23 cellular contexts compared by ENCODE assay signal in the genomic region with DNA sequence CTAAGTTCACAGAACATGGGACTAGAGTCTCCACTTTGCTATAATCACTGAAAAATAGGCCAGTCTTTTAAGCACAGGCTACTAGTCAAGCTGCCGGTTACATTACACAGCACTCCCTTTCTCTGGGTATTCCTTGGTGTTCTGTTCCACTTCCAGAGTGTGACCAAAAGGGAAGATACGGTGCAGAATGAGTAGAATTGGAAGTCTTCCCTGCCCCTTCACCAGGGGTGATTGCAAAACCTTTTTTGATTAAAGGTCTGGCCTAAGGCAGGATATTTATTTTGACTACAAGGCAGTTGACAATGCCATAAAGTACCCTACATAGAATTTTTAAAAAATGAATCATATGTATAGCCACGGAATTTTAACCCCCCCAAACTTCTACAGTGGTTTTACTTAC. TPM values are rescaled to one million over a fixed set of nuclear protein-coding genes. Genes with fewer than 3 reads are reported as not detected.
A peak's percentile ranks its signal among the peaks of the same experiment; 100 is the strongest.
DNase-seq lines count a peak whose midpoint lies in the region.
"Had no signal": no experiment of that assay in that cellular context is flagged by ENCODE, and none has a peak within 500 bp of the region (broad histone marks: within the 10 kb centered on the region; RNA-seq: fewer than 3 reads in every experiment).

No MANE protein-coding gene starts in this region.

- peak overlapping the region; percentile 11 for H3K4me2 ChIP-seq in skeletal muscle satellite cell (ENCODE audit: low read length)

- H3K9ac ChIP-seq in skeletal muscle satellite cell (ENCODE audit: low read depth, low read length): no peak overlapping the region

- H3K4me1 ChIP-seq in skeletal muscle satellite cell (ENCODE audit: control insufficient read depth, insufficient read depth, low read length): peaks cover 10% of the 10 kb centered on the region
- H3K4me1 ChIP-seq: gastroesophageal sphincter, pancreas had no signal

- H3K4me3 ChIP-seq in skeletal muscle satellite cell (ENCODE audit: low read length): no peak overlapping the region
- H3K4me3 ChIP-seq: dorsolateral prefrontal cortex, gastroesophageal sphincter, mucosa of descending colon, pancreas, thoracic aorta had no signal

- peaks cover 61% of the 10 kb centered on the region for H3K36me3 ChIP-seq in skeletal muscle satellite cell (ENCODE audit: insufficient read depth, low read length)

- no peaks in the 10 kb centered on the region for H3K27me3 ChIP-seq in skeletal muscle satellite cell (ENCODE audit: control insufficient read depth, insufficient read depth, low read length)
- H3K27me3 ChIP-seq: dorsolateral prefrontal cortex, gastroesophageal sphincter, pancreas had no signal

- peak; percentile 53 for DNase-seq in ELR (ENCODE audit: low read depth)
- peak; percentile 50 for DNase-seq in M059J (ENCODE audit: low read depth)
- peak; percentile 73 for DNase-seq in fibroblast of peridontal ligament (ENCODE audit: extremely low read depth)
- DNase-seq in NCI-H2029 treated with DMSO at 0.1 percent for 48 hours (lab: John Stamatoyannopoulos, UW): no peak
- DNase-seq in NCI-H524 treated with DMSO at 0.1 percent for 48 hours (lab: John Stamatoyannopoulos, UW): no peak
- DNase-seq in NCI-H1436 (lab: John Stamatoyannopoulos, UW): no peak
- DNase-seq: activated CD4-positive, alpha-beta T cell treated with anti-CD3 and anti-CD28 coated beads, Interleukin-2, amount 10 ng/mL, durations not matched to agents 7 days and 5 days; CD4-positive, alpha-beta T cell; dorsolateral prefrontal cortex; islet precursor cell; Kasumi-1; mucosa of descending colon; NCI-H1092 treated with DMSO at 0.1 percent for 48 hours; NCI-H2029; NCI-H345; NCI-H82; pancreas; stimulated activated CD4-positive, alpha-beta T cell treated with anti-CD3 and anti-CD28 coated beads, Interleukin-4, amount 100 ng/mL, for 4 hours; stimulated activated naive CD4-positive, alpha-beta T cell treated with Interleukin-2 at 50 U/mL for 16 hours; T-helper 9 cell had no signal

- no peaks in the 10 kb centered on the region for H3K9me3 ChIP-seq in skeletal muscle satellite cell (replicated peaks; ENCODE audit: low read length)
- H3K9me3 ChIP-seq: gastroesophageal sphincter, mucosa of descending colon, pancreas, thoracic aorta had no signal

RNA-seq across cellular contexts. Expression of a gene that starts 59.6 kb away (rescaled TPM):
- total RNA-seq in M059J (2014; rRNA removed; shearing (Covaris generic)): 2.7 and 5.2 TPM in 2 replicates
- total RNA-seq in skeletal muscle satellite cell (2012; rRNA removed): 3.3 and 6.3 TPM in 2 replicates

Comparison
In these comparisons a context has a peak if more than half of its experiments do, and no peak if none do; other contexts are left out.
1. DNase-seq: peak in ELR (single experiment), M059J (single experiment) and fibroblast of peridontal ligament (single experiment); none in NCI-H2029 treated with DMSO at 0.1 percent for 48 hours (single experiment), NCI-H524 treated with DMSO at 0.1 percent for 48 hours (single experiment) and NCI-H1436 (single experiment).